1 cellular context compared by ENCODE assay signal in genomic region chr14:102975662-102976061, GRCh38.
TF ChIP-seq lines count a peak whose summit lies in the region.

No MANE protein-coding gene starts in this region.

TF ChIP-seq in IMR-90, 13 proteins besides CTCF, POLR2A, EP300 and RAD21 (continued from another document):
- TF ChIP-seq USF2 (IDR thresholded peaks at IDR 0.05; ENCODE audit: low read depth, low read length), result no peak
- TF ChIP-seq MAZ (IDR thresholded peaks at IDR 0.05; ENCODE audit: borderline replicate concordance, low read depth, low read length), result no peak
